In genomic region chr4:153570228-153570973, GRCh38 we compare ENCODE assay signal across 14 cellular contexts.
DNase-seq lines count a peak whose midpoint lies in the region; ATAC-seq, FAIRE-seq and TF ChIP-seq lines count a peak whose summit lies in the region.
"Had no signal": no experiment of that assay in that cellular context is flagged by ENCODE, and none has a peak within 500 bp of the region (broad histone marks: within the 10 kb centered on the region; RNA-seq: fewer than 3 reads in every experiment).

No MANE protein-coding gene starts in this region.

- TF ChIP-seq EP300 in upper lobe of left lung (IDR thresholded peaks at IDR 0.05), result no peak

- H3K27ac ChIP-seq in liver (ENCODE audit: low read depth in 1 of 2, low read length in 2 of 2), result peak overlapping the region; percentile 70 to 86
- no peak overlapping the region for H3K27ac ChIP-seq in upper lobe of left lung

- no peaks in the 10 kb centered on the region for H3K36me3 ChIP-seq in liver (ENCODE audit: control insufficient read depth in 4 of 4, insufficient read depth in 3 of 4, low read depth in 1 of 4, low read length in 3 of 4)
- no peaks in the 10 kb centered on the region for H3K36me3 ChIP-seq in upper lobe of left lung

- ATAC-seq in GM19397 (IDR thresholded peaks at IDR 0.05; ENCODE audit: unreplicated experiment), result peak; percentile 56
- ATAC-seq in HG03135 (IDR thresholded peaks at IDR 0.05; ENCODE audit: unreplicated experiment), result peak; percentile 34
- ATAC-seq in upper lobe of left lung (ENCODE audit: low FRiP score in 2 of 2), result no peak
- ATAC-seq in GM18517 (IDR thresholded peaks at IDR 0.05; ENCODE audit: unreplicated experiment), result no peak
- ATAC-seq: activated T-cell treated with anti-CD3 and anti-CD28 coated beads, Interleukin-2, amount 50 U/mL, for 4 hours; mucosa of descending colon had no signal

- H3K4me1 ChIP-seq in liver (ENCODE audit: control insufficient read depth in 4 of 4, insufficient read depth in 4 of 4, low read length in 3 of 4) (peaks cover 7 to 54% (median 44%) of the 10 kb centered on the region in 4 donors), upper lobe of left lung (peaks cover 0 to 9% (median 3%) of the 10 kb centered on the region in 4 donors)

- no peaks in the 10 kb centered on the region for H3K27me3 ChIP-seq in liver (ENCODE audit: control insufficient read depth in 4 of 4, insufficient read depth in 4 of 4, low read length in 3 of 4)
- no peaks in the 10 kb centered on the region for H3K27me3 ChIP-seq in upper lobe of left lung

- WGBS in liver, result 66% methylated on average over 12 of the region's 12 CpGs
- WGBS in upper lobe of left lung, 2 donors, result 89 to 94% methylated on average over 12 of the region's 12 CpGs

- TF ChIP-seq RAD21 in liver (IDR thresholded peaks at IDR 0.05), result no peak

- peak overlapping the region in 1 of 3 donors; percentile 27 for H3K4me3 ChIP-seq in liver (ENCODE audit: low read depth in 1 of 3, low read length in 3 of 3)
- H3K4me3 ChIP-seq in upper lobe of left lung, result no peak overlapping the region
- H3K4me3 ChIP-seq: mucosa of descending colon had no signal

- peak; percentile 85 for FAIRE-seq in GM12892 (lab: Jason Lieb, UNC)
- FAIRE-seq: colon had no signal

- H3K9ac ChIP-seq in liver (ENCODE audit: low read depth in 1 of 2, low read length in 2 of 2), result peak overlapping the region in 1 of 2 donors; percentile 75

- H3K9me3 ChIP-seq in liver (ENCODE audit: control insufficient read depth in 4 of 4, low read length in 3 of 4) (no peaks in the 10 kb centered on the region), upper lobe of left lung (no peaks in the 10 kb centered on the region)
- H3K9me3 ChIP-seq: mucosa of descending colon had no signal

- DNase-seq in GM12892 (ENCODE audit: insufficient read length) (no peak), NCI-H1105 (lab: John Stamatoyannopoulos, UW) (no peak), HuH-7 (ENCODE audit: low spot score) (no peak), upper lobe of left lung (no peak)
- DNase-seq: activated T-cell treated with anti-CD3 and anti-CD28 coated beads, Interleukin-2, amount 50 U/mL, for 4 hours; mucosa of descending colon; NCI-H1436; stimulated activated naive CD4-positive, alpha-beta T cell treated with Interleukin-2 at 50 U/mL for 16 hours; T1000 had no signal

- TF ChIP-seq CTCF in liver (IDR thresholded peaks at IDR 0.05; ENCODE audit: low read depth, low read length, missing input control) (no peak), upper lobe of left lung (IDR thresholded peaks at IDR 0.05) (no peak)

- TF ChIP-seq POLR2A in GM12892 (IDR thresholded peaks at IDR 0.05; ENCODE audit: low read depth, low read length), result no peak
- no peak for TF ChIP-seq POLR2A in upper lobe of left lung (IDR thresholded peaks at IDR 0.05)

TF ChIP-seq in liver, 16 proteins besides CTCF, POLR2A, EP300 and RAD21:
- TF ChIP-seq RXRA (IDR thresholded peaks at IDR 0.05) (no peak), HNF4A (conservative IDR thresholded peaks at IDR 0.05) (peak; percentile 31 to 63), ZBTB33 (IDR thresholded peaks at IDR 0.05) (no peak), REST (IDR thresholded peaks at IDR 0.05) (no peak), GABPA (IDR thresholded peaks at IDR 0.05 in 1 of 2, conservative IDR thresholded peaks at IDR 0.05 in 1 of 2) (no peak), FOXA1 (IDR thresholded peaks at IDR 0.05) (no peak), HNF4G (IDR thresholded peaks at IDR 0.05) (no peak), ATF3 (IDR thresholded peaks at IDR 0.05) (no peak), NR2F2 (IDR thresholded peaks at IDR 0.05) (no peak), EGR1 (IDR thresholded peaks at IDR 0.05; ENCODE audit: low read depth in 2 of 2) (no peak), SP1 (IDR thresholded peaks at IDR 0.05) (no peak), YY1 (IDR thresholded peaks at IDR 0.05) (peak; percentile 49), FOXA2 (IDR thresholded peaks at IDR 0.05) (no peak), JUND (IDR thresholded peaks at IDR 0.05) (no peak), TAF1 (conservative IDR thresholded peaks at IDR 0.05) (no peak)
TF ChIP-seq in liver: peak in this region for 2.

Comparison
In these comparisons a context has a peak if more than half of its experiments do, and no peak if none do; other contexts are left out.
1. ATAC-seq: peak in GM19397 (single experiment) and HG03135 (single experiment); none in upper lobe of left lung (0 of 2) and GM18517 (single experiment).
2. H3K27ac ChIP-seq: peak in liver (2 of 2); none in upper lobe of left lung (0 of 4).